In genomic region chr5:69492391-69493234, GRCh38 we compare ENCODE assay signal across 8 cellular contexts. TPM values are rescaled to one million over a fixed set of nuclear protein-coding genes. Genes with fewer than 3 reads are reported as not detected.
DNase-seq lines count a peak whose midpoint lies in the region; TF ChIP-seq lines count a peak whose summit lies in the region.

Gene OCLN, plus strand, starts transcription at chr5:69492790. Its CDS starts 11,455 bp downstream, at chr5:69504245.

- no peaks in the 10 kb centered on the region for H3K27me3 ChIP-seq in H7 (ENCODE audit: control insufficient read depth, insufficient read depth, low read length)

- intact Hi-C loops in activated CD4-positive, alpha-beta memory T cell treated with anti-CD3 and anti-CD28 coated beads for 36 hours (cut with micrococcal nuclease): loop anchor here (10.0 kb wide), 1 partner anchor 78 kb away; the partner anchor contains the start of gene MARVELD2

- TF ChIP-seq CTCF in fibroblast of mammary gland (conservative IDR thresholded peaks at IDR 0.05; ENCODE audit: control insufficient read depth, insufficient read depth, low read depth, low read length) (no peak), nephron (IDR thresholded peaks at IDR 0.05; ENCODE audit: unreplicated experiment in 3 of 3) (no peak)

- peaks cover 50% of the 10 kb centered on the region for H3K27me3 Mint-ChIP-seq in activated CD4-positive, alpha-beta memory T cell treated with anti-CD3 and anti-CD28 coated beads for 36 hours
- H3K27me3 Mint-ChIP-seq in nephron (ENCODE audit: low read depth): peaks cover 87% of the 10 kb centered on the region

- DNase-seq in G401 (ENCODE audit: low spot score) (peak; percentile 83), H7 (peak; percentile 98), NCI-H146 treated with DMSO at 0.1 percent for 48 hours (lab: John Stamatoyannopoulos, UW; ENCODE audit: unreplicated experiment) (peak; percentile 78), fibroblast of mammary gland (ENCODE audit: low read depth) (no peak), medulla oblongata (ENCODE audit: extremely low spot score) (no peak), activated gamma-delta T cell (lab: John Stamatoyannopoulos, UW) (no peak)
- DNase-seq in activated CD4-positive, alpha-beta memory T cell treated with anti-CD3 and anti-CD28 coated beads for 36 hours: peak; percentile 39

- in situ Hi-C loops in G401 (cut with HindIII; ENCODE audit: low sequenced_read_pairs): no loop called here

- H3K36me3 ChIP-seq in H7 (replicated peaks; ENCODE audit: control insufficient read depth, insufficient read depth, low read length): no peaks in the 10 kb centered on the region

- peaks cover 7% of the 10 kb centered on the region for H3K4me1 Mint-ChIP-seq in activated CD4-positive, alpha-beta memory T cell treated with anti-CD3 and anti-CD28 coated beads for 36 hours (ENCODE audit: low read depth)
- no peaks in the 10 kb centered on the region for H3K4me1 Mint-ChIP-seq in nephron

- CTCF ChIA-PET in activated CD4-positive, alpha-beta memory T cell treated with anti-CD3 and anti-CD28 coated beads for 36 hours (lab: Charles Lee): interaction anchor here (1.0 kb wide), 1 partner anchor 11 kb away, joined by 4 read pairs; no protein-coding TSS in a partner anchor

- H3K27ac Mint-ChIP-seq in activated CD4-positive, alpha-beta memory T cell treated with anti-CD3 and anti-CD28 coated beads for 36 hours: no peak within 1 kb of the TSS
- peak within 1 kb of the TSS in 1 of 3 experiments; percentile 90 for H3K27ac Mint-ChIP-seq in nephron

- H3K9me3 Mint-ChIP-seq in activated CD4-positive, alpha-beta memory T cell treated with anti-CD3 and anti-CD28 coated beads for 36 hours: no peaks in the 10 kb centered on the region
- no peaks in the 10 kb centered on the region for H3K9me3 Mint-ChIP-seq in nephron

- H3K36me3 Mint-ChIP-seq in activated CD4-positive, alpha-beta memory T cell treated with anti-CD3 and anti-CD28 coated beads for 36 hours: no peaks in the 10 kb centered on the region
- H3K36me3 Mint-ChIP-seq in nephron (ENCODE audit: low read depth): no peaks in the 10 kb centered on the region

- H3K4me3 ChIP-seq in H7 (ENCODE audit: insufficient read depth, low read depth, low read length) (peak within 1 kb of the TSS; percentile 94), fibroblast of mammary gland (ENCODE audit: control insufficient read depth, low read depth, low read length) (peak within 1 kb of the TSS; percentile 55)

- POLR2A ChIA-PET in activated CD4-positive, alpha-beta memory T cell treated with anti-CD3 and anti-CD28 coated beads for 36 hours (lab: Charles Lee): no interaction called here

- peak within 1 kb of the TSS; percentile 73 for H3K4me3 Mint-ChIP-seq in activated CD4-positive, alpha-beta memory T cell treated with anti-CD3 and anti-CD28 coated beads for 36 hours
- peak within 1 kb of the TSS; percentile 86 to 87 (median 87) for H3K4me3 Mint-ChIP-seq in nephron

RNA-seq across cellular contexts. Expression of gene OCLN, which starts in this region (rescaled TPM):
- 3.3 and 7.8 TPM in 2 replicates for total RNA-seq in G401 (2014; rRNA removed; shearing (Covaris generic))
- 33.3 and 39.9 TPM in 2 replicates for total RNA-seq in H7 (2014; rRNA removed; shearing (Covaris generic))
- under 1 TPM; 0.68 to 0.83 TPM for total RNA-seq in activated CD4-positive, alpha-beta memory T cell treated with anti-CD3 and anti-CD28 coated beads for 36 hours

Comparison
In these comparisons a context has a peak if more than half of its experiments do, and no peak if none do; other contexts are left out.
1. Peak in DNase-seq in activated CD4-positive, alpha-beta memory T cell treated with anti-CD3 and anti-CD28 coated beads for 36 hours; RNA of the gene not detected or under 1 TPM.
2. DNase-seq: peak in G401 (single experiment), H7 (single experiment) and NCI-H146 treated with DMSO at 0.1 percent for 48 hours (single experiment); none in fibroblast of mammary gland (single experiment), medulla oblongata (single experiment) and activated gamma-delta T cell (single experiment).